In genomic region chr2:177229448-177230242, GRCh38 we compare ENCODE assay signal across 13 cellular contexts. TPM values are rescaled to one million over a fixed set of nuclear protein-coding genes. Genes with fewer than 3 reads are reported as not detected.
DNase-seq lines count a peak whose midpoint lies in the region; ATAC-seq, FAIRE-seq and TF ChIP-seq lines count a peak whose summit lies in the region.
"Had no signal": no experiment of that assay in that cellular context is flagged by ENCODE, and none has a peak within 500 bp of the region (broad histone marks: within the 10 kb centered on the region; RNA-seq: fewer than 3 reads in every experiment).

No MANE protein-coding gene starts in this region.

- no peak for FAIRE-seq in pancreas (lab: Jason Lieb, UNC)

- H3K4me1 ChIP-seq in pancreas (peaks cover 0 to 6% (median 5%) of the 10 kb centered on the region in 3 donors), endodermal cell (ENCODE audit: control insufficient read depth, insufficient read depth, low read length) (no peaks in the 10 kb centered on the region)

- H3K27ac ChIP-seq in cingulate gyrus (ENCODE audit: low read depth, low read length) (peak overlapping the region; percentile 3), pancreas (no peak overlapping the region), endodermal cell (ENCODE audit: low read depth, low read length) (no peak overlapping the region)
- H3K27ac ChIP-seq: brain microvascular endothelial cell had no signal

- no peaks in the 10 kb centered on the region for H3K27me3 Mint-ChIP-seq in activated CD4-positive, alpha-beta T cell treated with anti-CD3 and anti-CD28 coated beads for 36 hours
- no peaks in the 10 kb centered on the region for H3K27me3 Mint-ChIP-seq in endodermal cell (ENCODE audit: insufficient read depth)

- H3K4me3 ChIP-seq in NB4 (ENCODE audit: low read depth, low read length) (no peak overlapping the region), pancreas (no peak overlapping the region), endodermal cell (ENCODE audit: low read length) (no peak overlapping the region)
- H3K4me3 ChIP-seq: lung had no signal

- peak overlapping the region; percentile 79 for H3K27ac Mint-ChIP-seq in activated CD4-positive, alpha-beta T cell treated with anti-CD3 and anti-CD28 coated beads for 36 hours
- no peak overlapping the region for H3K27ac Mint-ChIP-seq in endodermal cell

- TF ChIP-seq CTCF in NB4 (IDR thresholded peaks at IDR 0.05; ENCODE audit: low read depth, low read length) (no peak), pancreas (IDR thresholded peaks at IDR 0.05) (no peak), endodermal cell (conservative IDR thresholded peaks at IDR 0.05) (no peak)

- TF ChIP-seq POLR2A in NB4 (IDR thresholded peaks at IDR 0.05; ENCODE audit: extremely low read depth, insufficient read length), result no peak

- H3K27me3 ChIP-seq in pancreas, result no peaks in the 10 kb centered on the region
- no peaks in the 10 kb centered on the region for H3K27me3 ChIP-seq in endodermal cell (ENCODE audit: control insufficient read depth, insufficient read depth, low read length, poor library complexity, severe bottlenecking)
- H3K27me3 ChIP-seq: brain microvascular endothelial cell had no signal

- ATAC-seq in activated CD4-positive, alpha-beta T cell treated with anti-CD3 and anti-CD28 coated beads for 36 hours, result peak; percentile 54
- ATAC-seq in pancreas, result peak; percentile 14 to 36 (median 33)

- no peak overlapping the region for H3K4me3 Mint-ChIP-seq in activated CD4-positive, alpha-beta T cell treated with anti-CD3 and anti-CD28 coated beads for 36 hours
- no peak overlapping the region for H3K4me3 Mint-ChIP-seq in endodermal cell

- no peak overlapping the region for H3K9ac ChIP-seq in endodermal cell (ENCODE audit: extremely low read depth, low read length, poor library complexity, severe bottlenecking)

- intact Hi-C loops in activated CD4-positive, alpha-beta T cell treated with anti-CD3 and anti-CD28 coated beads for 36 hours (cut with DNase I, micrococcal nuclease), result loop anchor here in 1 of 2 experiments (5.0 kb wide), 1 partner anchor 68 kb away; no protein-coding TSS in a partner anchor
- intact Hi-C loops in pancreas (cut with DNase I), result no loop called here

- WGBS in pancreas, 2 donors, result 86 to 89% methylated on average over 8 of the region's 8 CpGs
- WGBS in endodermal cell (ENCODE audit: insufficient coverage in 1 of 2, insufficient read length in 1 of 2), 2 experiments, result 92 to 100% methylated on average over 4 to 8 of the region's 8 CpGs

- no peaks in the 10 kb centered on the region for H3K9me3 Mint-ChIP-seq in activated CD4-positive, alpha-beta T cell treated with anti-CD3 and anti-CD28 coated beads for 36 hours (ENCODE audit: low read depth)
- H3K9me3 Mint-ChIP-seq in endodermal cell, result no peaks in the 10 kb centered on the region

- POLR2A ChIA-PET in activated CD4-positive, alpha-beta T cell treated with anti-CD3 and anti-CD28 coated beads for 36 hours (lab: Charles Lee), result interaction anchor here (0.9 to 1.0 kb wide), 3 partner anchors 10 to 64 kb away, joined by 3 to 6 read pairs (median 3); partner anchors contain the start of gene NFE2L2

- DNase-seq in activated CD4-positive, alpha-beta T cell treated with anti-CD3 and anti-CD28 coated beads for 36 hours, result no peak
- no peak for DNase-seq in activated CD4-positive, alpha-beta T cell treated with anti-CD3 and anti-CD28 coated beads, Interleukin-2, amount 50 U/mL, for 4 hours
- DNase-seq in NB4 (ENCODE audit: low read depth) (peak; percentile 20), pancreas (no peak), foreskin melanocyte (no peak), endodermal cell (no peak), glomerular visceral epithelial cell (ENCODE audit: extremely low spot score) (no peak)
- DNase-seq: activated CD4-positive, alpha-beta T cell treated with anti-CD3 and anti-CD28 coated beads for 1 hour; AML-193; brain microvascular endothelial cell; RPMI8226 had no signal

- H3K4me1 Mint-ChIP-seq in activated CD4-positive, alpha-beta T cell treated with anti-CD3 and anti-CD28 coated beads for 36 hours, result peaks cover 44% of the 10 kb centered on the region
- peaks cover 3% of the 10 kb centered on the region for H3K4me1 Mint-ChIP-seq in endodermal cell

- peaks cover 61% of the 10 kb centered on the region for H3K36me3 Mint-ChIP-seq in activated CD4-positive, alpha-beta T cell treated with anti-CD3 and anti-CD28 coated beads for 36 hours (ENCODE audit: low read depth)
- H3K36me3 Mint-ChIP-seq in endodermal cell (ENCODE audit: low read depth), result peaks cover 40% of the 10 kb centered on the region

- H3K9me3 ChIP-seq in pancreas (no peaks in the 10 kb centered on the region), endodermal cell (ENCODE audit: control insufficient read depth, low read length) (no peaks in the 10 kb centered on the region)

- CTCF ChIA-PET in activated CD4-positive, alpha-beta T cell treated with anti-CD3 and anti-CD28 coated beads for 36 hours (lab: Charles Lee), result interaction anchor here (0.5 to 2.9 kb wide), 8 partner anchors 10 to 106 kb away, joined by 3 to 10 read pairs (median 3); partner anchors contain the start of gene NFE2L2

- H3K36me3 ChIP-seq in pancreas (peaks cover 12 to 31% (median 24%) of the 10 kb centered on the region in 3 donors), endodermal cell (ENCODE audit: control insufficient read depth, insufficient read depth, low read length) (peaks cover 63% of the 10 kb centered on the region)

RNA-seq across cellular contexts. Expression of gene HNRNPA3, which starts 17.1 kb away (rescaled TPM):
- total RNA-seq in activated CD4-positive, alpha-beta T cell treated with anti-CD3 and anti-CD28 coated beads for 36 hours, result 100 to 1,000 TPM; 200 to 290 TPM
- 10 to 100 TPM; 30.3 to 79.1 (median 65.3) TPM for total RNA-seq in pancreas
- polyA plus RNA-seq in pancreas, result 10 to 100 TPM; 87.9 to 96.8 TPM
- 100 to 1,000 TPM; 323 to 413 TPM for total RNA-seq in endodermal cell
- 370 TPM for polyA plus RNA-seq in endodermal cell (2013, experiment 1 of 2)
- 361 TPM for polyA plus RNA-seq in endodermal cell (2013, experiment 2 of 2)

RNA-seq across cellular contexts. Expression of gene NFE2L2, which starts 34.9 kb away (rescaled TPM):
- total RNA-seq in activated CD4-positive, alpha-beta T cell treated with anti-CD3 and anti-CD28 coated beads for 36 hours, result 10 to 100 TPM; 56.6 to 81.5 TPM
- 10 to 100 TPM; 20.8 to 48.4 (median 31.4) TPM for total RNA-seq in pancreas
- polyA plus RNA-seq in pancreas, result 10 to 100 TPM; 22.5 to 33.4 TPM
- total RNA-seq in endodermal cell, result 10 to 100 TPM; 59.0 to 59.1 TPM
- 46.2 TPM for polyA plus RNA-seq in endodermal cell (2013, experiment 1 of 2)
- polyA plus RNA-seq in endodermal cell (2013, experiment 2 of 2), result 49.2 TPM
